ENCODE assay signal across 11 cellular contexts in genomic region chr9:97928968-97929604, GRCh38. TPM values are rescaled to one million over a fixed set of nuclear protein-coding genes. Genes with fewer than 3 reads are reported as not detected.
"Had no signal": no experiment of that assay in that cellular context is flagged by ENCODE, and none has a peak within 500 bp of the region (broad histone marks: within the 10 kb centered on the region; RNA-seq: fewer than 3 reads in every experiment).

No MANE protein-coding gene starts in this region.

- H3K9me3 Mint-ChIP-seq: naive B cell had no signal

- H3K27ac Mint-ChIP-seq: naive B cell had no signal

- H3K4me1 ChIP-seq: uterus had no signal

- ATAC-seq: activated CD4-positive, CD25-positive, alpha-beta regulatory T cell treated with anti-CD3 and anti-CD28 coated beads, Interleukin-2, amount 50 U/mL, for 24 hours; heart right ventricle had no signal

- H3K27ac ChIP-seq: cardiac muscle cell, heart right ventricle, thyroid gland, uterus had no signal

- H3K27me3 ChIP-seq: thyroid gland, uterus had no signal

- H3K4me3 Mint-ChIP-seq: naive B cell had no signal

- H3K36me3 Mint-ChIP-seq: naive B cell had no signal

- DNase-seq: effector CD4-positive, alpha-beta T cell; heart right ventricle; naive B cell; posterior cingulate gyrus; stimulated activated CD4-positive, alpha-beta T cell treated with anti-CD3 and anti-CD28 coated beads, Interleukin-15, amount 100 ng/mL, for 24 hours; stimulated activated CD4-positive, alpha-beta T cell treated with anti-CD3 and anti-CD28 coated beads, Interleukin-4, amount 100 ng/mL, for 24 hours; thyroid gland; uterus had no signal

- H3K9me3 ChIP-seq: heart right ventricle, thyroid gland, uterus had no signal

- H3K4me3 ChIP-seq: cardiac muscle cell, heart right ventricle, thyroid gland, uterus had no signal

RNA-seq across cellular contexts. Expression of gene HEMGN, which starts 8.9 kb away (rescaled TPM):
- total RNA-seq: cardiac muscle cell, lung microvascular endothelial cell had no signal
